In genomic region chr4:7275490-7276154, GRCh38 we compare ENCODE assay signal across 28 cellular contexts.
"Had no signal": no experiment of that assay in that cellular context is flagged by ENCODE, and none has a peak within 500 bp of the region (broad histone marks: within the 10 kb centered on the region; RNA-seq: fewer than 3 reads in every experiment).

No MANE protein-coding gene starts in this region.

- H3K4me1 ChIP-seq: pancreas, prostate gland, right atrium auricular region, tibial artery had no signal

- H3K9me3 Mint-ChIP-seq: activated CD4-positive, alpha-beta memory T cell treated with anti-CD3 and anti-CD28 coated beads, Interleukin-2, amount 10 ng/mL, durations not matched to agents 7 days and 5 days; activated CD4-positive, alpha-beta T cell treated with anti-CD3 and anti-CD28 coated beads, Interleukin-2, amount 10 ng/mL, durations not matched to agents 7 days and 5 days; activated T-cell treated with anti-CD3 and anti-CD28 coated beads, Interleukin-2, amount 50 U/mL, for 24 hours; effector memory CD8-positive, alpha-beta T cell; natural killer cell treated with Interleukin-12 subunit alpha and Interleukin-12 subunit beta and Interleukin-15 and Interleukin-18, amount 100 ng/mL, for 72 hours; WTC11 had no signal

- H3K4me1 Mint-ChIP-seq: activated CD4-positive, alpha-beta memory T cell treated with anti-CD3 and anti-CD28 coated beads, Interleukin-2, amount 10 ng/mL, durations not matched to agents 7 days and 5 days; activated CD4-positive, alpha-beta T cell treated with anti-CD3 and anti-CD28 coated beads, Interleukin-2, amount 10 ng/mL, durations not matched to agents 7 days and 5 days; WTC11 had no signal

- H3K27ac Mint-ChIP-seq: activated CD4-positive, alpha-beta memory T cell treated with anti-CD3 and anti-CD28 coated beads, Interleukin-2, amount 10 ng/mL, durations not matched to agents 7 days and 5 days; activated CD4-positive, alpha-beta T cell treated with anti-CD3 and anti-CD28 coated beads, Interleukin-2, amount 10 ng/mL, durations not matched to agents 7 days and 5 days; activated T-cell treated with anti-CD3 and anti-CD28 coated beads, Interleukin-2, amount 50 U/mL, for 24 hours; effector memory CD8-positive, alpha-beta T cell; natural killer cell treated with Interleukin-12 subunit alpha and Interleukin-12 subunit beta and Interleukin-15 and Interleukin-18, amount 100 ng/mL, for 72 hours; WTC11 had no signal

- ATAC-seq: effector memory CD8-positive, alpha-beta T cell; esophagus mucosa; mucosa of descending colon; natural killer cell treated with Interleukin-12 subunit alpha and Interleukin-12 subunit beta and Interleukin-15 and Interleukin-18, amount 100 ng/mL, for 72 hours; pancreas; WTC11 had no signal

- H3K27me3 ChIP-seq: heart left ventricle, pancreas, right atrium auricular region had no signal

- H3K36me3 Mint-ChIP-seq: natural killer cell treated with Interleukin-12 subunit alpha and Interleukin-12 subunit beta and Interleukin-15 and Interleukin-18, amount 100 ng/mL, for 72 hours; WTC11 had no signal

- H3K27ac ChIP-seq: pancreas, prostate gland, right atrium auricular region, suprapubic skin, tibial artery had no signal

- H3K4me3 Mint-ChIP-seq: activated CD4-positive, alpha-beta memory T cell treated with anti-CD3 and anti-CD28 coated beads, Interleukin-2, amount 10 ng/mL, durations not matched to agents 7 days and 5 days; activated CD4-positive, alpha-beta T cell treated with anti-CD3 and anti-CD28 coated beads, Interleukin-2, amount 10 ng/mL, durations not matched to agents 7 days and 5 days; activated T-cell treated with anti-CD3 and anti-CD28 coated beads, Interleukin-2, amount 50 U/mL, for 24 hours; effector memory CD8-positive, alpha-beta T cell; natural killer cell treated with Interleukin-12 subunit alpha and Interleukin-12 subunit beta and Interleukin-15 and Interleukin-18, amount 100 ng/mL, for 72 hours; WTC11 had no signal

- H3K4me3 ChIP-seq: heart left ventricle, left ventricle myocardium inferior, mucosa of descending colon, pancreas, prostate gland, right atrium auricular region, smooth muscle cell, suprapubic skin, tibial artery had no signal

- DNase-seq: activated CD4-positive, alpha-beta memory T cell treated with anti-CD3 and anti-CD28 coated beads, Interleukin-2, amount 10 ng/mL, durations not matched to agents 7 days and 5 days; activated CD4-positive, alpha-beta T cell treated with anti-CD3 and anti-CD28 coated beads for 1 hour; activated CD4-positive, alpha-beta T cell treated with anti-CD3 and anti-CD28 coated beads, Interleukin-2, amount 10 ng/mL, durations not matched to agents 7 days and 5 days; activated CD8-positive, alpha-beta memory T cell treated with anti-CD3 and anti-CD28 coated beads, Interleukin-2, amount 50 U/mL, for 48 hours; activated gamma-delta T cell; activated naive CD4-positive, alpha-beta T cell treated with anti-CD3 and anti-CD28 coated beads, Interleukin-2, amount 50 U/mL, for 16 hours; activated T-cell treated with anti-CD3 and anti-CD28 coated beads, Interleukin-2, amount 50 U/mL, for 24 hours; amniotic stem cell; cerebellar nuclear complex; cortex of kidney; effector memory CD8-positive, alpha-beta T cell; foreskin fibroblast; left ventricle myocardium inferior; mucosa of descending colon; pancreas; stimulated activated CD4-positive, alpha-beta T cell treated with anti-CD3 and anti-CD28 coated beads, Interleukin-1b, Interleukin-23, amount 100 ng/mL, for 48 hours; stimulated activated CD4-positive, alpha-beta T cell treated with anti-CD3 and anti-CD28 coated beads, Interleukin-4, amount 100 ng/mL, for 4 hours; stimulated activated naive CD4-positive, alpha-beta T cell; T-helper 2 cell; tibial artery had no signal

- H3K9me3 ChIP-seq: heart left ventricle, left ventricle myocardium inferior, mucosa of descending colon, pancreas, prostate gland, right atrium auricular region, suprapubic skin, tibial artery had no signal

- H3K27me3 Mint-ChIP-seq: activated CD4-positive, alpha-beta T cell treated with anti-CD3 and anti-CD28 coated beads, Interleukin-2, amount 10 ng/mL, durations not matched to agents 7 days and 5 days had no signal

- H3K36me3 ChIP-seq: heart left ventricle, left ventricle myocardium inferior, pancreas, prostate gland, right atrium auricular region, suprapubic skin, tibial artery had no signal

- H3K4me2 ChIP-seq: smooth muscle cell had no signal
